Comparison of ENCODE assay signal across 26 cellular contexts in the genomic region with DNA sequence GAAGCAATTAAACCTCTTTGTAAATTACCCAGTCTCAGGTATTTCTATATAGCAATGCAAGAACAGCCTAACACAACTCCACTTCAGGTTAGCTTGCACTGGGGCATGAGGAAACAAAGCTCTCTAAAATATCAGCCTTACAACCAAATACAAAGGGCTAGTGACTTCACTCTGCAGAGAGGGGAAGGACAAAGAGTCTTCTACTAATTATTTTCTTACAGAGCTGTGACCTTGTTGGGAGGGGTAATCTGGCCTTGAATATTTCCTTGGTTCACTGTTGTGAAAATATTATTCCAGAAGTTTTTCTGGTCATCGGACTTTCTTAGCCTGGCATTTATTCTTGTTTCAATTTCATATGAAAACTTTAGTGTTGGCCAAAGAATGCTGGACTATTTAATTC.
"Had no signal": no experiment of that assay in that cellular context is flagged by ENCODE, and none has a peak within 500 bp of the region (broad histone marks: within the 10 kb centered on the region; RNA-seq: fewer than 3 reads in every experiment).

No MANE protein-coding gene starts in this region.

- H3K4me1 ChIP-seq: colonic mucosa, lower lobe of right lung, prostate gland, right atrium auricular region, spleen had no signal

- ATAC-seq: left colon; left ventricle myocardium superior; lower lobe of right lung; naive thymus-derived CD8-positive, alpha-beta T cell; stimulated activated memory B cell treated with anti-CD40 and anti-IgM and Interleukin-4, amounts not matched to agents 10 μg/mL and 1 μg/mL and 100 μg/mL, for 72 hours; stimulated activated naive CD8-positive, alpha-beta T cell treated with anti-CD3 and anti-CD28 coated beads, Interleukin-15, Interleukin-2, amounts not matched to agents 100 U/mL and 50 U/mL, for 24 hours had no signal

- H3K36me3 ChIP-seq: colonic mucosa, esophagus squamous epithelium, heart right ventricle, lower lobe of right lung, prostate gland, right atrium auricular region, spleen had no signal

- FAIRE-seq: islet of Langerhans had no signal

- H3K27me3 ChIP-seq: colonic mucosa, esophagus squamous epithelium, heart right ventricle, right atrium auricular region had no signal

- H3K27ac ChIP-seq: colonic mucosa, lower lobe of right lung, prostate gland, right atrium auricular region had no signal

- H3K4me3 ChIP-seq: colonic mucosa, esophagus squamous epithelium, heart right ventricle, lower lobe of right lung, prostate gland, right atrium auricular region, skin epidermis, spleen had no signal

- DNase-seq: colonic mucosa; effector CD8-positive, alpha-beta T cell; endodermal cell; erythroblast; esophagus squamous epithelium; foreskin melanocyte; glutamatergic neuron; heart right ventricle; hippocampal formation; kidney glomerular epithelial cell; left colon; left ventricle myocardium superior; lower lobe of right lung; naive thymus-derived CD8-positive, alpha-beta T cell; nephron progenitor cell; nucleus accumbens; spleen; stimulated activated CD4-positive, alpha-beta T cell treated with anti-CD3 and anti-CD28 coated beads, Interleukin-4, amount 100 ng/mL, for 4 hours; stimulated activated naive CD8-positive, alpha-beta T cell treated with anti-CD3 and anti-CD28 coated beads, Interleukin-15, Interleukin-2, amounts not matched to agents 100 U/mL and 50 U/mL, for 24 hours; substantia nigra; trophoblast cell had no signal

- H3K9me3 ChIP-seq: colonic mucosa, esophagus squamous epithelium, heart right ventricle, lower lobe of right lung, prostate gland, right atrium auricular region had no signal
